ENCODE assay signal across 29 cellular contexts in the genomic region with DNA sequence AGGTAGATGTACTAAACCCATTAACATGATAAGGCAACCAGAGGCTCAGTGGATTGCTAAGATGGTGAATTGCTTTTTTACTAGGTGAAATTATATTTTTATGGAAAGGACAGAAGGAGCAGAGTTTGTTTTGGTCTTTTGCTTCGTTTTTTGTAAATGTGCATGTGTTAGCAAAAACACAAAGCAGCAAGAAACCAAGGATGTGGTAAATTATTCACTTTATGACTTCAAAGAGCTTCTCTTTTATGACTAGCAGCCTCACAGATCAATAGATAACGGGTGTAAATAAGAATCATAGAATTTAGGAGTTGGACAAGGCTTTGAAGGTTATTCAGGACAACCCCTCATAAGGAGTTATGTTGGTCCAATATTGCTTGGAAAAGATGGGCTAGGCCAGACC.
"Had no signal": no experiment of that assay in that cellular context is flagged by ENCODE, and none has a peak within 500 bp of the region (broad histone marks: within the 10 kb centered on the region; RNA-seq: fewer than 3 reads in every experiment).

No MANE protein-coding gene starts in this region.

- H3K27ac ChIP-seq: stomach, suprapubic skin, testis, thoracic aorta, thyroid gland, tibial artery, tibial nerve, transverse colon, upper lobe of left lung, upper lobe of right lung, uterus, vagina had no signal

- H3K27me3 ChIP-seq: stomach, suprapubic skin, testis, thyroid gland, tibial artery, tibial nerve, transverse colon, upper lobe of left lung, upper lobe of right lung, uterus, vagina had no signal

- H3K4me3 ChIP-seq: stomach, suprapubic skin, testis, thoracic aorta, thyroid gland, tibial artery, tibial nerve, transverse colon, upper lobe of left lung, upper lobe of right lung, uterus, vagina had no signal

- H3K4me3 Mint-ChIP-seq: stimulated activated effector memory CD8-positive, alpha-beta T cell treated with anti-CD3 and anti-CD28 coated beads, Interleukin-12 subunit alpha, Interleukin-12 subunit beta, amount 100 ng/mL, for 72 hours; stimulated activated memory B cell treated with anti-CD40 and anti-IgM and Interleukin-4, amounts not matched to agents 10 μg/mL and 1 μg/mL and 100 μg/mL, for 72 hours; stimulated activated naive B cell treated with anti-CD40 and anti-IgM and Interleukin-4, amounts not matched to agents 10 μg/mL and 1 μg/mL and 100 μg/mL, for 72 hours; stimulated activated naive CD8-positive, alpha-beta T cell treated with anti-CD3 and anti-CD28 coated beads, Interleukin-15, amount 100 ng/mL, for 72 hours; stimulated activated naive CD8-positive, alpha-beta T cell treated with anti-CD3 and anti-CD28 coated beads, Interleukin-15, Interleukin-2, amounts not matched to agents 100 ng/mL and 50 ng/mL, for 24 hours; type B pancreatic cell had no signal

- ATAC-seq: stimulated activated effector memory CD8-positive, alpha-beta T cell treated with anti-CD3 and anti-CD28 coated beads, Interleukin-12 subunit alpha, Interleukin-12 subunit beta, amount 100 ng/mL, for 72 hours; stimulated activated memory B cell treated with anti-CD40 and anti-IgM and Interleukin-4, amounts not matched to agents 10 μg/mL and 1 μg/mL and 100 μg/mL, for 72 hours; stimulated activated naive B cell treated with anti-CD40 and anti-IgM and Interleukin-4, amounts not matched to agents 10 μg/mL and 1 μg/mL and 100 μg/mL, for 72 hours; stimulated activated naive CD8-positive, alpha-beta T cell treated with anti-CD3 and anti-CD28 coated beads, Interleukin-15, amount 100 ng/mL, for 72 hours; stimulated activated naive CD8-positive, alpha-beta T cell treated with anti-CD3 and anti-CD28 coated beads, Interleukin-15, Interleukin-2, amounts not matched to agents 100 U/mL and 50 U/mL, for 24 hours; upper lobe of right lung had no signal

- H3K9me3 ChIP-seq: suprapubic skin, testis, thoracic aorta, thyroid gland, tibial artery, transverse colon, upper lobe of left lung, upper lobe of right lung, uterus, vagina had no signal

- H3K36me3 Mint-ChIP-seq: stimulated activated effector memory CD8-positive, alpha-beta T cell treated with anti-CD3 and anti-CD28 coated beads, Interleukin-12 subunit alpha, Interleukin-12 subunit beta, amount 100 ng/mL, for 72 hours; stimulated activated memory B cell treated with anti-CD40 and anti-IgM and Interleukin-4, amounts not matched to agents 10 μg/mL and 1 μg/mL and 100 μg/mL, for 72 hours; stimulated activated naive B cell treated with anti-CD40 and anti-IgM and Interleukin-4, amounts not matched to agents 10 μg/mL and 1 μg/mL and 100 μg/mL, for 72 hours; type B pancreatic cell had no signal

- DNase-seq: stimulated activated CD4-positive, alpha-beta T cell treated with anti-CD3 and anti-CD28 coated beads, Interleukin-2, amount 100 ng/mL, for 48 hours; stimulated activated CD4-positive, alpha-beta T cell treated with anti-CD3 and anti-CD28 coated beads, Interleukin-4, amount 100 ng/mL, for 1 hour; stimulated activated CD4-positive, alpha-beta T cell treated with anti-CD3 and anti-CD28 coated beads, Interleukin-4, amount 100 ng/mL, for 24 hours; stimulated activated CD4-positive, alpha-beta T cell treated with anti-CD3 and anti-CD28 coated beads, Interleukin-4, amount 100 ng/mL, for 4 hours; stimulated activated CD8-positive, alpha-beta memory T cell treated with anti-CD3 and anti-CD28 coated beads, Interleukin-4, amount 100 ng/mL, for 48 hours; stimulated activated naive B cell treated with anti-CD40 and anti-IgM and Interleukin-4, amounts not matched to agents 10 μg/mL and 1 μg/mL and 100 μg/mL, for 72 hours; stimulated activated naive CD4-positive, alpha-beta T cell; stimulated activated naive CD4-positive, alpha-beta T cell treated with Interleukin-2 at 50 U/mL for 16 hours; stimulated activated naive CD8-positive, alpha-beta T cell treated with anti-CD3 and anti-CD28 coated beads, Interleukin-15, amount 100 ng/mL, for 72 hours; stimulated activated naive CD8-positive, alpha-beta T cell treated with anti-CD3 and anti-CD28 coated beads, Interleukin-15, Interleukin-2, amounts not matched to agents 100 U/mL and 50 U/mL, for 24 hours; stomach; substantia nigra; testis; thyroid gland; tibial artery; transverse colon; trophoblast cell; upper lobe of left lung; upper lobe of right lung; uterus had no signal

- H3K4me1 ChIP-seq: stomach, suprapubic skin, testis, thyroid gland, tibial artery, tibial nerve, transverse colon, upper lobe of left lung, upper lobe of right lung, uterus, vagina had no signal

- H3K4me1 Mint-ChIP-seq: stimulated activated effector memory CD8-positive, alpha-beta T cell treated with anti-CD3 and anti-CD28 coated beads, Interleukin-12 subunit alpha, Interleukin-12 subunit beta, amount 100 ng/mL, for 72 hours; stimulated activated memory B cell treated with anti-CD40 and anti-IgM and Interleukin-4, amounts not matched to agents 10 μg/mL and 1 μg/mL and 100 μg/mL, for 72 hours; stimulated activated naive B cell treated with anti-CD40 and anti-IgM and Interleukin-4, amounts not matched to agents 10 μg/mL and 1 μg/mL and 100 μg/mL, for 72 hours; stimulated activated naive CD8-positive, alpha-beta T cell treated with anti-CD3 and anti-CD28 coated beads, Interleukin-15, amount 100 ng/mL, for 72 hours had no signal

- H3K9me3 Mint-ChIP-seq: type B pancreatic cell had no signal

- H3K27ac Mint-ChIP-seq: stimulated activated effector memory CD8-positive, alpha-beta T cell treated with anti-CD3 and anti-CD28 coated beads, Interleukin-12 subunit alpha, Interleukin-12 subunit beta, amount 100 ng/mL, for 72 hours; stimulated activated memory B cell treated with anti-CD40 and anti-IgM and Interleukin-4, amounts not matched to agents 10 μg/mL and 1 μg/mL and 100 μg/mL, for 72 hours; stimulated activated naive B cell treated with anti-CD40 and anti-IgM and Interleukin-4, amounts not matched to agents 10 μg/mL and 1 μg/mL and 100 μg/mL, for 72 hours; stimulated activated naive CD8-positive, alpha-beta T cell treated with anti-CD3 and anti-CD28 coated beads, Interleukin-15, amount 100 ng/mL, for 72 hours; stimulated activated naive CD8-positive, alpha-beta T cell treated with anti-CD3 and anti-CD28 coated beads, Interleukin-15, Interleukin-2, amounts not matched to agents 100 ng/mL and 50 ng/mL, for 24 hours; type B pancreatic cell had no signal

- H3K27me3 Mint-ChIP-seq: stimulated activated memory B cell treated with anti-CD40 and anti-IgM and Interleukin-4, amounts not matched to agents 10 μg/mL and 1 μg/mL and 100 μg/mL, for 72 hours; stimulated activated naive B cell treated with anti-CD40 and anti-IgM and Interleukin-4, amounts not matched to agents 10 μg/mL and 1 μg/mL and 100 μg/mL, for 72 hours; stimulated activated naive CD8-positive, alpha-beta T cell treated with anti-CD3 and anti-CD28 coated beads, Interleukin-15, amount 100 ng/mL, for 72 hours; stimulated activated naive CD8-positive, alpha-beta T cell treated with anti-CD3 and anti-CD28 coated beads, Interleukin-15, Interleukin-2, amounts not matched to agents 100 ng/mL and 50 ng/mL, for 24 hours; type B pancreatic cell had no signal

- FAIRE-seq: urothelium cell line had no signal

- H3K36me3 ChIP-seq: stomach, suprapubic skin, thoracic aorta, thyroid gland, tibial artery, tibial nerve, transverse colon, upper lobe of left lung, upper lobe of right lung, uterus, vagina had no signal
